In genomic region chr19:12825259-12826131, GRCh38 we compare ENCODE assay signal across 1 cellular context.
TF ChIP-seq lines count a peak whose summit lies in the region.

No MANE protein-coding gene starts in this region.

TF ChIP-seq in HepG2, 621 proteins besides CTCF, POLR2A, EP300 and RAD21 (continues in another document):
- TF ChIP-seq SAFB2 (CRISPR knock-in tag; IDR thresholded peaks at IDR 0.05; ENCODE audit: borderline replicate concordance, low read depth) (0 out of 2 replicates have a peak, but pooled peaks have one; percentile 45), SKIL (CRISPR knock-in tag; IDR thresholded peaks at IDR 0.05; ENCODE audit: borderline replicate concordance) (no peak), HOXA3 (CRISPR knock-in tag; IDR thresholded peaks at IDR 0.05) (peak; percentile 51; the same call in 1 of the 2 replicates), ZBTB7B (CRISPR knock-in tag; IDR thresholded peaks at IDR 0.05) (peak; percentile 59; the same call in 1 of the 2 replicates), ZNF607 (CRISPR knock-in tag; IDR thresholded peaks at IDR 0.05; ENCODE audit: borderline replicate concordance) (0 out of 2 replicates have a peak, but pooled peaks have one; percentile 53), SSRP1 (CRISPR knock-in tag; IDR thresholded peaks at IDR 0.05) (no peak), EZH2 (conservative IDR thresholded peaks at IDR 0.05; ENCODE audit: low read depth, low read length) (no peak), AGO2 (optimal IDR thresholded peaks at IDR 0.05; ENCODE audit: low read depth, low read length) (no peak), ZNF878 (CRISPR knock-in tag; IDR thresholded peaks at IDR 0.05) (no peak), SOX6 (IDR thresholded peaks at IDR 0.05) (no peak), SOX6 (CRISPR knock-in tag; IDR thresholded peaks at IDR 0.05) (0 out of 2 replicates have a peak, but pooled peaks have one; percentile 18), RNF219 (CRISPR knock-in tag; IDR thresholded peaks at IDR 0.05) (no peak), ZNF282 (IDR thresholded peaks at IDR 0.05; ENCODE audit: partially characterized antibody) (no peak), THRA (CRISPR knock-in tag; IDR thresholded peaks at IDR 0.05; ENCODE audit: borderline replicate concordance) (0 out of 2 replicates have a peak, but pooled peaks have one; percentile 20), MXI1 (IDR thresholded peaks at IDR 0.05; ENCODE audit: borderline replicate concordance, low read depth, low read length) (0 out of 3 replicates have a peak, but pooled peaks have one; percentile 17), NFYB (CRISPR knock-in tag; IDR thresholded peaks at IDR 0.05) (no peak), TFDP2 (CRISPR knock-in tag; IDR thresholded peaks at IDR 0.05) (peak; percentile 87), THAP8 (CRISPR knock-in tag; IDR thresholded peaks at IDR 0.05; ENCODE audit: borderline replicate concordance) (no peak), NFRKB (IDR thresholded peaks at IDR 0.05) (no peak), BATF2 (CRISPR knock-in tag; IDR thresholded peaks at IDR 0.05) (no peak), ZSCAN21 (CRISPR knock-in tag; IDR thresholded peaks at IDR 0.05; ENCODE audit: borderline replicate concordance) (peak; percentile 46; the same call in 1 of the 2 replicates), NR0B2 (CRISPR knock-in tag; IDR thresholded peaks at IDR 0.05) (peak; percentile 18; the same call in 1 of the 2 replicates), RBFOX2 (IDR thresholded peaks at IDR 0.05; ENCODE audit: low read depth, low read length) (no peak), STAG1 (CRISPR knock-in tag; IDR thresholded peaks at IDR 0.05) (peak; percentile 20), MXD4 (CRISPR knock-in tag; IDR thresholded peaks at IDR 0.05) (0 out of 2 replicates have a peak, but pooled peaks have one; percentile 46), ISX (CRISPR knock-in tag; conservative IDR thresholded peaks at IDR 0.05) (no peak), ZMYM3 (CRISPR knock-in tag; IDR thresholded peaks at IDR 0.05) (no peak), AHR (CRISPR knock-in tag; IDR thresholded peaks at IDR 0.05) (peak; percentile 58; the same call in 1 of the 2 replicates), FOXO1 (CRISPR knock-in tag; IDR thresholded peaks at IDR 0.05) (0 out of 2 replicates have a peak, but pooled peaks have one; percentile 26), HIC2 (CRISPR knock-in tag; IDR thresholded peaks at IDR 0.05; ENCODE audit: low read depth) (no peak), SAP130 (CRISPR knock-in tag; IDR thresholded peaks at IDR 0.05; ENCODE audit: low read depth) (peak; percentile 49), HOMEZ (CRISPR knock-in tag; IDR thresholded peaks at IDR 0.05; ENCODE audit: low read depth) (0 out of 2 replicates have a peak, but pooled peaks have one; percentile 37), ZFP90 (CRISPR knock-in tag; IDR thresholded peaks at IDR 0.05; ENCODE audit: borderline replicate concordance) (no peak), ARID5B (CRISPR knock-in tag; IDR thresholded peaks at IDR 0.05) (peak; percentile 37; the same call in 1 of the 2 replicates), ZNF280D (CRISPR knock-in tag; IDR thresholded peaks at IDR 0.05) (peak; percentile 42; the same call in 1 of the 2 replicates), PLRG1 (conservative IDR thresholded peaks at IDR 0.05) (no peak), ZMAT5 (CRISPR knock-in tag; IDR thresholded peaks at IDR 0.05; ENCODE audit: borderline replicate concordance, low read depth) (no peak), ZNF737 (CRISPR knock-in tag; IDR thresholded peaks at IDR 0.05; ENCODE audit: borderline replicate concordance) (no peak), MTA1 (CRISPR knock-in tag; IDR thresholded peaks at IDR 0.05; ENCODE audit: borderline replicate concordance) (no peak)
